ENCODE assay signal across 8 cellular contexts in the genomic region with DNA sequence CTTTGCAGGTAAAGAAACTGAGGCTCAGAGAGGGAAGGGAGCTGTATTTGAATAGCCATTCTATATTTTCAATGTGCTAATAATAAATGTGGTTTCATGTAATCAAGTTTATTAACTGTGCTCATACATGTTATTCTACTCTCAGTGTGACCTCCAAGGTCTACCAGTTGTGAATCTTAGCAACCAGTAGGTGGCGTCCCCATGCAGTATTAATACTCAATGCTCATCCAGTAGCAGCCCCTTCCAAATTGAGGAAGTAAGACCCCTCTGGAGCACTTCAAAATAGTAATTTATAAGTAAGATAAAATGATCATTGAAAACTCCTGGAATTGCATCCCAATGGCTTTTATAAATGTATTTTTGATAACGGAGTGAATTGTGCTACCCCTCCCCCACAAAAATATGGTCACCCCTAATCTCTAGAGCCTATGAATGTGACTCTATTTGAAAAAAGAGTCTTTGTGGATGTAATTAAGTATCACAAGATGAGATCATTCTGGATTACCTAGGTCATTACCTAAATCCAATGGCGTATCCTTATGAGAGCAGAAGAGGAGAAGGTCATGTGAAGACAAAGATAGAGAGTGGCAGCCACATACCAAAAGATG. TPM values are rescaled to one million over a fixed set of nuclear protein-coding genes. Genes with fewer than 3 reads are reported as not detected.
DNase-seq lines count a peak whose midpoint lies in the region; ATAC-seq, FAIRE-seq and TF ChIP-seq lines count a peak whose summit lies in the region.

No MANE protein-coding gene starts in this region.

- POLR2A ChIA-PET in PC-9 (lab: Charles Lee; ENCODE audit: unreplicated experiment), result no interaction called here

- peaks cover 10% of the 10 kb centered on the region for H3K36me3 Mint-ChIP-seq in memory B cell

- H3K9me3 ChIP-seq in PC-9 (ENCODE audit: insufficient read depth, low read depth), result no peaks in the 10 kb centered on the region

- no peak for FAIRE-seq in bronchial epithelial cell (lab: Jason Lieb, UNC)

- H3K9me2 ChIP-seq in PC-9 (ENCODE audit: insufficient read depth), result no peaks in the 10 kb centered on the region

- no TSS peak for BruUV-seq in PC-9 (replicated peaks; lab: Mats Ljungman, UMichigan)

- TF ChIP-seq CTCF in PC-9 (conservative IDR thresholded peaks at IDR 0.05), result peak; percentile 65
- peak; percentile 67 for TF ChIP-seq CTCF in bronchial epithelial cell (IDR thresholded peaks at IDR 0.05; ENCODE audit: insufficient read depth, low read length, severe bottlenecking)

- no peaks in the 10 kb centered on the region for H3F3A ChIP-seq in PC-9 (ENCODE audit: insufficient read depth, low read depth)

- no peaks in the 10 kb centered on the region for H3K4me1 ChIP-seq in PC-9 (replicated peaks; ENCODE audit: insufficient read depth)

- H3K27ac Mint-ChIP-seq in memory B cell, result no peak overlapping the region

- H3K4me3 ChIP-seq in PC-9, result no peak overlapping the region
- H3K4me3 ChIP-seq in bronchial epithelial cell (ENCODE audit: low read depth, low read length), result no peak overlapping the region

- no peaks in the 10 kb centered on the region for H4K20me1 ChIP-seq in PC-9 (ENCODE audit: insufficient read depth)

- intact Hi-C loops in PC-9 (cut with micrococcal nuclease; ENCODE audit: unreplicated experiment), result no loop called here
- intact Hi-C loops in posterior cingulate gyrus (cut with DNase I), result no loop called here

- no peak overlapping the region for H3K27ac ChIP-seq in PC-9

- H3K36me3 ChIP-seq in PC-9 (ENCODE audit: low read depth), result no peaks in the 10 kb centered on the region
- no peaks in the 10 kb centered on the region for H3K36me3 ChIP-seq in bronchial epithelial cell (ENCODE audit: control insufficient read depth, insufficient read depth, low read length)

- DNase-seq in Daoy (ENCODE audit: low read depth) (peak; percentile 32), PC-9 (peak; percentile 3 to 43), bronchial epithelial cell (ENCODE audit: low read depth) (peak; percentile 51), memory B cell (ENCODE audit: low spot score in 2 of 2) (peak in 1 of 2 donors; percentile 44), posterior cingulate gyrus (no peak), occipital lobe (lab: John Stamatoyannopoulos, UW) (no peak)

- ATAC-seq in GM19395 (IDR thresholded peaks at IDR 0.05; ENCODE audit: unreplicated experiment), result peak; percentile 97
- ATAC-seq in HG03354 (IDR thresholded peaks at IDR 0.05; ENCODE audit: poor library complexity, severe bottlenecking, unreplicated experiment), result peak; percentile 93
- peak; percentile 85 for ATAC-seq in memory B cell (ENCODE audit: low read depth)

- peaks cover 16% of the 10 kb centered on the region for H3K4me1 Mint-ChIP-seq in memory B cell

- H3K4me2 ChIP-seq in PC-9, result no peak overlapping the region

- no peaks in the 10 kb centered on the region for H3K79me2 ChIP-seq in PC-9 (ENCODE audit: low read depth)

- no peak overlapping the region for H3K4me3 Mint-ChIP-seq in memory B cell

- H3K9me3 Mint-ChIP-seq in memory B cell, result no peaks in the 10 kb centered on the region

- no peak overlapping the region for H2AFZ ChIP-seq in PC-9

- no peaks in the 10 kb centered on the region for H3K27me3 ChIP-seq in PC-9 (ENCODE audit: insufficient read depth, low read depth)
- H3K27me3 ChIP-seq in bronchial epithelial cell (ENCODE audit: control insufficient read depth, insufficient read depth, low read length), result no peaks in the 10 kb centered on the region

- H3K27me3 Mint-ChIP-seq in memory B cell, result no peaks in the 10 kb centered on the region

- CTCF ChIA-PET in PC-9 (lab: Charles Lee), result no interaction called here

RNA-seq across cellular contexts. Expression of gene SEPSECS, which starts 20.4 kb away (rescaled TPM):
- 7.4 and 7.5 TPM in 2 replicates for total RNA-seq in Daoy (2014; rRNA removed; shearing (Covaris generic))
- total RNA-seq in PC-9 (2021) (9.1 and 11.3 TPM in 2 replicates), bronchial epithelial cell (6.6 and 7.0 TPM in 2 replicates), occipital lobe (14.8 TPM)

RNA-seq across cellular contexts. Expression of gene PI4K2B, which starts 53.2 kb away (rescaled TPM):
- 22.5 and 24.7 TPM in 2 replicates for total RNA-seq in Daoy (2014; rRNA removed; shearing (Covaris generic))
- total RNA-seq in PC-9 (2021) (16.4 and 19.3 TPM in 2 replicates), bronchial epithelial cell (14.5 and 15.7 TPM in 2 replicates), occipital lobe (8.7 TPM)

Comparison
In these comparisons a context has a peak if more than half of its experiments do, and no peak if none do; other contexts are left out.
1. DNase-seq: peak in Daoy (single experiment), PC-9 (2 of 2) and bronchial epithelial cell (single experiment); none in posterior cingulate gyrus (0 of 10) and occipital lobe (single experiment).
2. Peak in every context shown above with its lines, with median percentiles within 50 percentile points of each other: ATAC-seq.